In the genomic region with DNA sequence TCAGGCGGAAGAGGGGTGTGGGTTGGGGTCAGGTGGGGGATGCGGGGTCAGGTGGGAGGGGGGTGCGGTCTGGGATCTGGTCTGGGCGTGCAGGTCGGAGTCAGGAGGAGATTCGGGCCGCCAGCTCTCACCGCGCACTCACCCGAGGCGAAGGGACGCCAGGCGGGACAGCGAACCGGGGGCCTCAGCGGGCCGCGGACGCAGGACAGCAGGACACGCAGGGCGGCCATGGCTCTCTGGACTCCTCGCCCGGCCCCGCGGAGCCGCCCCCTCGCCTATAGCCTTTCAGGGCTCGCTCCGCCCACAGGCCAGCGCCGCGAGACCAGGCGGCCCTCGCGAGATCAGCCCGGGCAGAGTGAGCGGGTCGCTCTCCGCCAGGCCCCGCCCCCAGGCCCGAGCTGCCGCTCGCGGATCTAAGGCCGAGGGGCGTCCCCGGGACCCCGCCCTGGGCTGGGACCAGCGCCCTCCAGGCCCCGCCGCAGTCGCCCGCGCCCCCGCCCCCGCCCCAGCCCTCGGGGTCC, we compare ENCODE assay signal across 8 cellular contexts. TPM values are rescaled to one million over a fixed set of nuclear protein-coding genes. Genes with fewer than 3 reads are reported as not detected.
DNase-seq lines count a peak whose midpoint lies in the region; ATAC-seq and TF ChIP-seq lines count a peak whose summit lies in the region.

A gene (minus strand): TSS at position 251 of the 521 bp plus-strand sequence. CDS start 21 bp downstream, at position 230.

- intact Hi-C loops in left ventricle myocardium inferior (cut with micrococcal nuclease) = no loop called here
- intact Hi-C loops in prostate gland (cut with DNase I) = loop anchor here (2.0 kb wide), 1 partner anchor 22 kb away; a partner anchor contains a TSS

- H3K27ac ChIP-seq in left ventricle myocardium inferior (replicated peaks) (peak within 1 kb of the TSS; percentile 94), prostate gland (peak within 1 kb of the TSS; percentile 86 to 89)

- H3K9me3 ChIP-seq in left ventricle myocardium inferior (replicated peaks) (no peaks in the 10 kb centered on the region), prostate gland (no peaks in the 10 kb centered on the region)

- peak within 1 kb of the TSS; percentile 49 for H3K27ac Mint-ChIP-seq in T-helper 1 cell treated with Interleukin-12 subunit alpha and Interleukin-12 subunit beta and Interleukin-4 antibody, amounts not matched to agents 30 μg/mL and 1 μg/mL, for 36 hours

- in situ Hi-C loops in GM13976 (cut with MboI; ENCODE audit: low sequenced_read_pairs, unreplicated experiment) = no loop called here

- H3K27me3 ChIP-seq in left ventricle myocardium inferior (ENCODE audit: low read depth) = no peaks in the 10 kb centered on the region
- no peaks in the 10 kb centered on the region for H3K27me3 ChIP-seq in prostate gland (replicated peaks; ENCODE audit: insufficient read depth)

- H3K4me3 ChIP-seq in left ventricle myocardium inferior (peak within 1 kb of the TSS; percentile 85), prostate gland (peak within 1 kb of the TSS; percentile 70 to 85)

- peaks cover 4% of the 10 kb centered on the region for H3K27me3 Mint-ChIP-seq in T-helper 1 cell treated with Interleukin-12 subunit alpha and Interleukin-12 subunit beta and Interleukin-4 antibody, amounts not matched to agents 30 μg/mL and 1 μg/mL, for 36 hours (ENCODE audit: low read depth)

- H3K4me3 Mint-ChIP-seq in T-helper 1 cell treated with Interleukin-12 subunit alpha and Interleukin-12 subunit beta and Interleukin-4 antibody, amounts not matched to agents 30 μg/mL and 1 μg/mL, for 36 hours = peak within 1 kb of the TSS; percentile 84

- TF ChIP-seq POLR2A in prostate gland (IDR thresholded peaks at IDR 0.05) = peak; percentile 83

- no peak for TF ChIP-seq CTCF in GM13976 (IDR thresholded peaks at IDR 0.05; ENCODE audit: borderline replicate concordance, control extremely low read depth, extremely low read depth, insufficient read depth, missing control alignments)
- no peak for TF ChIP-seq CTCF in left ventricle myocardium inferior (IDR thresholded peaks at IDR 0.05; ENCODE audit: borderline replicate concordance)
- TF ChIP-seq CTCF in prostate gland (IDR thresholded peaks at IDR 0.05) = no peak

- H3K4me1 ChIP-seq in left ventricle myocardium inferior = peaks cover 29% of the 10 kb centered on the region
- H3K4me1 ChIP-seq in prostate gland (replicated peaks) = peaks cover 4% of the 10 kb centered on the region

- no peaks in the 10 kb centered on the region for H3K9me3 Mint-ChIP-seq in T-helper 1 cell treated with Interleukin-12 subunit alpha and Interleukin-12 subunit beta and Interleukin-4 antibody, amounts not matched to agents 30 μg/mL and 1 μg/mL, for 36 hours

- 2% methylated on average over 39 of the region's 57 CpGs for WGBS in prostate gland

- DNase-seq in GM13976 (ENCODE audit: low spot score) = peak; percentile 100
- peak; percentile 76 for DNase-seq in NCI-H146 treated with DMSO at 0.1 percent for 48 hours (lab: John Stamatoyannopoulos, UW; ENCODE audit: unreplicated experiment)
- peak; percentile 86 for DNase-seq in amniotic stem cell (lab: John Stamatoyannopoulos, UW)
- peak; percentile 98 for DNase-seq in left ventricle myocardium inferior
- peak; percentile 94 for DNase-seq in prostate gland (ENCODE audit: low spot score)
- DNase-seq in ureter (ENCODE audit: low spot score) = peak; percentile 96

- peaks cover 7% of the 10 kb centered on the region for H3K4me1 Mint-ChIP-seq in T-helper 1 cell treated with Interleukin-12 subunit alpha and Interleukin-12 subunit beta and Interleukin-4 antibody, amounts not matched to agents 30 μg/mL and 1 μg/mL, for 36 hours (ENCODE audit: low read depth)

- peaks cover 4% of the 10 kb centered on the region for H3K36me3 Mint-ChIP-seq in T-helper 1 cell treated with Interleukin-12 subunit alpha and Interleukin-12 subunit beta and Interleukin-4 antibody, amounts not matched to agents 30 μg/mL and 1 μg/mL, for 36 hours (ENCODE audit: low read depth)

- ATAC-seq in HG02884 (IDR thresholded peaks at IDR 0.05; ENCODE audit: unreplicated experiment) = peak; percentile 85

- H3K36me3 ChIP-seq in left ventricle myocardium inferior = peaks cover 34% of the 10 kb centered on the region
- peaks cover 6 to 13% of the 10 kb centered on the region in 2 donors for H3K36me3 ChIP-seq in prostate gland

RNA-seq across cellular contexts. Expression of the gene that starts here (rescaled TPM):
- total RNA-seq in left ventricle myocardium inferior (212 TPM), prostate gland (100 to 1,000 TPM; 112 to 126 TPM), ureter (130 TPM)

Comparison
In these comparisons a context has a peak if more than half of its experiments do, and no peak if none do; other contexts are left out.
1. Peak in every context shown above with its lines: DNase-seq, ATAC-seq, H3K4me3 ChIP-seq and H3K27ac ChIP-seq.